ENCODE assay signal across 19 cellular contexts in the genomic region with DNA sequence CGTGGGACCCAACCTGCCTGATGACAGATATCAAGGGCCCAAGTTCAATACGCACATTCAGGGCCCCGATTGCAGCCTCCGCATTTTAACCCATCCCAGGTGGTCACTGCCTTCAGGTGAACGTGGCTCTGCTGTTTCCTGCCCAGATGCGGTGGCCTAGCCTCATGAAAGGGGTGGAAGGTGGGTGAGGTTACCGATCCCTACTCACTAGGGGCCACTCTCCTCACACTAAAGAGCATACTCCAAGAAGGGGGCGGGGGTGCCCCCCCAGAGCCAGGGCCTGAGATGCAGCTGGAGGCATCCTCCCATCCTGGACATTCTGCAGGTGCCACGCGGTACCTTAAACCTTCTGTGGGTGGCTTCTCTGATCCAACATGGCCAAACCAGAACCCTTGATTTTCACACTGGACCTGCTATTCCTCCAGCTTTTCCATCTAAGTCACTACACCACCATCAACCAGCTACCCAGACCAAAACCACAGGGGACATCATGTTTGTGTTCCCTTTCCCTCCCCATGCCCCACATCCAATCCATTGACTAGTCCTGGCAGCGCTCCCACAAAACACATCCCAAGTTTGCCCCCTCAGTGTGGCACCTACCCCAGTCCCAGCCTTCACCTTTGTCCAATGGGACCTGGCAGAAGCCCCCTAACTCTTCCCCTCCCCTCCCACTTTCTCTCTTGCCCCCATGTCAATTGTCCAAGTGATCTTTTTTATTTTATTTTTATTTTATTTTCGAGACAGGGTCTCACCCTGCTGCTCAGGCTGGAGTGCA. TPM values are rescaled to one million over a fixed set of nuclear protein-coding genes. Genes with fewer than 3 reads are reported as not detected.
DNase-seq lines count a peak whose midpoint lies in the region; ATAC-seq and TF ChIP-seq lines count a peak whose summit lies in the region.
"Had no signal": no experiment of that assay in that cellular context is flagged by ENCODE, and none has a peak within 500 bp of the region (broad histone marks: within the 10 kb centered on the region; RNA-seq: fewer than 3 reads in every experiment).

No MANE protein-coding gene starts in this region.

- intact Hi-C loops in natural killer cell (cut with micrococcal nuclease) = loop anchor here (5.0 kb wide), 1 partner anchor 237 kb away; no protein-coding TSS in a partner anchor

- no peaks in the 10 kb centered on the region for H3K4me1 Mint-ChIP-seq in natural killer cell treated with Interleukin-12 subunit alpha and Interleukin-12 subunit beta and Interleukin-15 and Interleukin-18, amount 100 ng/mL, for 72 hours (ENCODE audit: low read depth in 2 of 2)
- H3K4me1 Mint-ChIP-seq in natural killer cell (no peaks in the 10 kb centered on the region), type B pancreatic cell (ENCODE audit: unreplicated experiment) (no peaks in the 10 kb centered on the region)

- H3K36me3 Mint-ChIP-seq in natural killer cell treated with Interleukin-12 subunit alpha and Interleukin-12 subunit beta and Interleukin-15 and Interleukin-18, amount 100 ng/mL, for 72 hours = no peaks in the 10 kb centered on the region
- no peaks in the 10 kb centered on the region for H3K36me3 Mint-ChIP-seq in natural killer cell
- no peaks in the 10 kb centered on the region for H3K36me3 Mint-ChIP-seq in type B pancreatic cell

- no peak overlapping the region for H3K27ac Mint-ChIP-seq in natural killer cell treated with Interleukin-12 subunit alpha and Interleukin-12 subunit beta and Interleukin-15 and Interleukin-18, amount 100 ng/mL, for 72 hours
- H3K27ac Mint-ChIP-seq in natural killer cell = no peak overlapping the region
- no peak overlapping the region for H3K27ac Mint-ChIP-seq in type B pancreatic cell
- H3K27ac Mint-ChIP-seq: CD4-positive, CD25-positive, alpha-beta regulatory T cell; CD8-positive, alpha-beta memory T cell; HFFc6 had no signal

- ATAC-seq in natural killer cell treated with Interleukin-12 subunit alpha and Interleukin-12 subunit beta and Interleukin-15 and Interleukin-18, amount 100 ng/mL, for 72 hours = no peak
- ATAC-seq in natural killer cell = no peak
- ATAC-seq: GM12878 had no signal

- peaks cover 8 to 14% of the 10 kb centered on the region in 2 donors for H3K27me3 Mint-ChIP-seq in natural killer cell treated with Interleukin-12 subunit alpha and Interleukin-12 subunit beta and Interleukin-15 and Interleukin-18, amount 100 ng/mL, for 72 hours
- H3K27me3 Mint-ChIP-seq in natural killer cell (ENCODE audit: low read depth in 2 of 2) (peaks cover 14 to 16% of the 10 kb centered on the region in 2 donors), type B pancreatic cell (peaks cover 3% of the 10 kb centered on the region)

- peak; percentile 51 for DNase-seq in natural killer cell treated with Interleukin-12 subunit alpha and Interleukin-12 subunit beta and Interleukin-15 and Interleukin-18, amount 100 ng/mL, for 72 hours (ENCODE audit: low spot score)
- no peak for DNase-seq in natural killer cell
- DNase-seq in islet precursor cell = peak; percentile 30
- DNase-seq in type B pancreatic cell (ENCODE audit: extremely low spot score, unreplicated experiment) = peak; percentile 36
- DNase-seq in stimulated activated CD8-positive, alpha-beta memory T cell treated with anti-CD3 and anti-CD28 coated beads, Interleukin-4, amount 100 ng/mL, for 48 hours = no peak
- DNase-seq in NCI-H748 treated with DMSO at 0.1 percent for 48 hours (lab: John Stamatoyannopoulos, UW) = no peak
- DNase-seq: C1 segment of cervical spinal cord; CD4-positive, CD25-positive, alpha-beta regulatory T cell; CD8-positive, alpha-beta memory T cell; COR-L47; DMS 273 treated with DMSO at 0.1 percent for 48 hours; DND-41; GOT3 had no signal

- no peak overlapping the region for H3K4me3 Mint-ChIP-seq in natural killer cell treated with Interleukin-12 subunit alpha and Interleukin-12 subunit beta and Interleukin-15 and Interleukin-18, amount 100 ng/mL, for 72 hours
- no peak overlapping the region for H3K4me3 Mint-ChIP-seq in natural killer cell
- no peak overlapping the region for H3K4me3 Mint-ChIP-seq in type B pancreatic cell
- H3K4me3 Mint-ChIP-seq: CD4-positive, CD25-positive, alpha-beta regulatory T cell; HFFc6 had no signal

- TF ChIP-seq CTCF in natural killer cell (IDR thresholded peaks at IDR 0.05) (no peak), type B pancreatic cell (conservative IDR thresholded peaks at IDR 0.05) (no peak)

- H3K9me3 Mint-ChIP-seq in natural killer cell treated with Interleukin-12 subunit alpha and Interleukin-12 subunit beta and Interleukin-15 and Interleukin-18, amount 100 ng/mL, for 72 hours = no peaks in the 10 kb centered on the region
- H3K9me3 Mint-ChIP-seq in natural killer cell (no peaks in the 10 kb centered on the region), type B pancreatic cell (peaks cover 7% of the 10 kb centered on the region)
- H3K9me3 Mint-ChIP-seq: HFFc6 had no signal

RNA-seq across cellular contexts. Expression of gene PRLHR, which starts 30.0 kb away (rescaled TPM):
- total RNA-seq in natural killer cell treated with Interleukin-12 subunit alpha and Interleukin-12 subunit beta and Interleukin-15 and Interleukin-18, amount 100 ng/mL, for 72 hours = not detected
- not detected for total RNA-seq in natural killer cell
- 2.6 and 3.3 TPM in 2 replicates for total RNA-seq in type B pancreatic cell (ENCODE audit: low replicate concordance)
- total RNA-seq: A172; CD4-positive, CD25-positive, alpha-beta regulatory T cell; CD8-positive, alpha-beta memory T cell; G401; GM12878; H7; HFFc6; HT1080 had no signal

Comparison
In these comparisons a context has a peak if more than half of its experiments do, and no peak if none do; other contexts are left out.
1. DNase-seq: peak in natural killer cell treated with Interleukin-12 subunit alpha and Interleukin-12 subunit beta and Interleukin-15 and Interleukin-18, amount 100 ng/mL, for 72 hours (single experiment), islet precursor cell (single experiment) and type B pancreatic cell (single experiment); none in natural killer cell (single experiment), stimulated activated CD8-positive, alpha-beta memory T cell treated with anti-CD3 and anti-CD28 coated beads, Interleukin-4, amount 100 ng/mL, for 48 hours (single experiment) and NCI-H748 treated with DMSO at 0.1 percent for 48 hours (single experiment).